26 cellular contexts compared by ENCODE assay signal in the genomic region with DNA sequence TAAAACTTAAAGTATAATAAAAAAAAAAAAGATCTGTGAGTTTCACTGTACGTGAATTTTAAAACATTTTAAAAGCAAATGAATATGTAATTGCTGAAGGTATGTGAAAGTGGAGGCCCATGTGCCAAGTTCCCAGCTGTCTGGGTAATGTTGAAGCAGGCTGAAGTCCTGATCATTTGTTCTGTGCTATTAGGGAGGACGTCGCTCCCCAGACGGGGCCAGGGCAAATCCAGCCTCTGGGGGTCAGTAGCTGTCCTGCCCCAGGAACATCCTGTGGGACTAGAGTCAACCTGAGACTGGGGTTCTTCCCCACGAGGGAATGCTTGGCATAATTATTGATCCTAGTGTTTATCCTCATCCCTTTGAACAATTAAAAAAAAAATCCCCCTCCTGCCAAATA. TPM values are rescaled to one million over a fixed set of nuclear protein-coding genes. Genes with fewer than 3 reads are reported as not detected.
A peak's percentile ranks its signal among the peaks of the same experiment; 100 is the strongest.
DNase-seq lines count a peak whose midpoint lies in the region; ATAC-seq and TF ChIP-seq lines count a peak whose summit lies in the region.
"Had no signal": no experiment of that assay in that cellular context is flagged by ENCODE, and none has a peak within 500 bp of the region (broad histone marks: within the 10 kb centered on the region; RNA-seq: fewer than 3 reads in every experiment).

No MANE protein-coding gene starts in this region.

- H3K36me3 ChIP-seq in left ventricle myocardium inferior (peaks cover 7% of the 10 kb centered on the region), muscle layer of colon (ENCODE audit: insufficient read depth, low read length) (no peaks in the 10 kb centered on the region), stomach (peaks cover 0 to 8% (median 2%) of the 10 kb centered on the region in 4 donors)
- H3K36me3 ChIP-seq: HAP-1 had no signal

- TF ChIP-seq EP300 in stomach (IDR thresholded peaks at IDR 0.05) = no peak

- H3K36me3 Mint-ChIP-seq in activated CD8-positive, alpha-beta T cell treated with anti-CD3 and anti-CD28 coated beads for 36 hours (ENCODE audit: low read depth) = no peaks in the 10 kb centered on the region

- TF ChIP-seq CTCF in left ventricle myocardium inferior (IDR thresholded peaks at IDR 0.05; ENCODE audit: borderline replicate concordance) (no peak), stomach (IDR thresholded peaks at IDR 0.05) (no peak)
- no peak for TF ChIP-seq CTCF in activated CD8-positive, alpha-beta T cell treated with anti-CD3 and anti-CD28 coated beads for 36 hours (IDR thresholded peaks at IDR 0.05)

- no peak for TF ChIP-seq POLR2A in stomach (IDR thresholded peaks at IDR 0.05)

- H3K9me3 ChIP-seq in left ventricle myocardium inferior (replicated peaks) (peaks cover 11% of the 10 kb centered on the region), muscle layer of colon (ENCODE audit: low read length) (no peaks in the 10 kb centered on the region), stomach (no peaks in the 10 kb centered on the region)
- H3K9me3 ChIP-seq: Caco-2, HAP-1 had no signal

- H3K27me3 ChIP-seq in left ventricle myocardium inferior (ENCODE audit: low read depth) = no peaks in the 10 kb centered on the region
- no peaks in the 10 kb centered on the region for H3K27me3 ChIP-seq in muscle layer of colon (ENCODE audit: control insufficient read depth in 1 of 2, insufficient read depth in 2 of 2, low read length in 2 of 2)
- H3K27me3 ChIP-seq in stomach = no peaks in the 10 kb centered on the region
- H3K27me3 ChIP-seq: BLaER1 treated with 17β-estradiol and CSF1 and Interleukin-3, amounts not matched to agents 10 nM and 100 nM had no signal

- DNase-seq in left ventricle myocardium inferior = peak; percentile 13
- no peak for DNase-seq in cardiac septum (ENCODE audit: low spot score)
- DNase-seq in stomach = no peak
- no peak for DNase-seq in activated CD8-positive, alpha-beta T cell treated with anti-CD3 and anti-CD28 coated beads for 36 hours
- no peak for DNase-seq in iPS-NIHi11 (ENCODE audit: low spot score)
- DNase-seq in 8988T = no peak
- no peak for DNase-seq in stimulated activated CD8-positive, alpha-beta memory T cell treated with anti-CD3 and anti-CD28 coated beads, Interleukin-4, amount 100 ng/mL, for 48 hours
- DNase-seq: Caco-2; CD4-positive, alpha-beta memory T cell; DND-41; GM23248; Kasumi-1; NCI-H1694; NCI-H2081; NCI-H2171; NCI-H345; NCI-H524; NCI-H774; NK-92 treated with Interleukin-12 subunit alpha and Interleukin-12 subunit beta, amount 100 ng/mL, for 24 hours; SIG-M5 had no signal

- H3K4me1 ChIP-seq in left ventricle myocardium inferior = peaks cover 3% of the 10 kb centered on the region
- peaks cover 18% of the 10 kb centered on the region for H3K4me1 ChIP-seq in muscle layer of colon (ENCODE audit: insufficient read depth, low read length)
- peaks cover 0 to 20% (median 4%) of the 10 kb centered on the region in 4 donors for H3K4me1 ChIP-seq in stomach
- H3K4me1 ChIP-seq: BLaER1 treated with 17β-estradiol and CSF1 and Interleukin-3, amounts not matched to agents 10 nM and 100 nM; Caco-2; HAP-1 had no signal

- CTCF ChIA-PET in activated CD8-positive, alpha-beta T cell treated with anti-CD3 and anti-CD28 coated beads for 36 hours (lab: Charles Lee) = no interaction called here

- H3K9ac ChIP-seq in muscle layer of colon (ENCODE audit: low read length) = no peak overlapping the region
- H3K9ac ChIP-seq: BLaER1 treated with 17β-estradiol and CSF1 and Interleukin-3, amounts not matched to agents 10 nM and 100 nM; GM23248 had no signal

- H3K27ac ChIP-seq in left ventricle myocardium inferior (replicated peaks) (peak overlapping the region; percentile 45), muscle layer of colon (ENCODE audit: low read depth, low read length) (peak overlapping the region; percentile 27), stomach (peak overlapping the region in 4 of 5 donors; percentile 3 to 78 (median 24))
- H3K27ac ChIP-seq: 22Rv1; BLaER1 treated with 17β-estradiol and CSF1 and Interleukin-3, amounts not matched to agents 10 nM and 100 nM; GM23248 had no signal

- H3K4me3 Mint-ChIP-seq in activated CD8-positive, alpha-beta T cell treated with anti-CD3 and anti-CD28 coated beads for 36 hours = no peak overlapping the region
- H3K4me3 Mint-ChIP-seq: CD4-positive, alpha-beta memory T cell had no signal

- ATAC-seq in activated CD8-positive, alpha-beta T cell treated with anti-CD3 and anti-CD28 coated beads for 36 hours = no peak
- ATAC-seq: GM12878, Panc1 had no signal

- H3K4me3 ChIP-seq in left ventricle myocardium inferior = no peak overlapping the region
- H3K4me3 ChIP-seq in muscle layer of colon (ENCODE audit: low read depth in 1 of 2, low read length in 2 of 2) = no peak overlapping the region
- no peak overlapping the region for H3K4me3 ChIP-seq in stomach
- H3K4me3 ChIP-seq: BLaER1 treated with 17β-estradiol and CSF1 and Interleukin-3, amounts not matched to agents 10 nM and 100 nM; GM12878; GM23248; HAP-1 had no signal

- no peak overlapping the region for H3K27ac Mint-ChIP-seq in activated CD8-positive, alpha-beta T cell treated with anti-CD3 and anti-CD28 coated beads for 36 hours
- H3K27ac Mint-ChIP-seq: CD4-positive, alpha-beta memory T cell had no signal

- H3K27me3 Mint-ChIP-seq in activated CD8-positive, alpha-beta T cell treated with anti-CD3 and anti-CD28 coated beads for 36 hours = peaks cover 1% of the 10 kb centered on the region
- H3K27me3 Mint-ChIP-seq: CD4-positive, alpha-beta memory T cell had no signal

- no peaks in the 10 kb centered on the region for H3K4me1 Mint-ChIP-seq in activated CD8-positive, alpha-beta T cell treated with anti-CD3 and anti-CD28 coated beads for 36 hours (ENCODE audit: low read depth)
- H3K4me1 Mint-ChIP-seq: CD4-positive, alpha-beta memory T cell had no signal

- intact Hi-C loops in left ventricle myocardium inferior (cut with micrococcal nuclease) = no loop called here
- intact Hi-C loops in cardiac septum (cut with DNase I) = no loop called here
- intact Hi-C loops in stomach (cut with DNase I; ENCODE audit: low total_unique reads) = no loop called here
- intact Hi-C loops in activated CD8-positive, alpha-beta T cell treated with anti-CD3 and anti-CD28 coated beads for 36 hours (cut with micrococcal nuclease) = no loop called here

- H3K9me3 Mint-ChIP-seq in activated CD8-positive, alpha-beta T cell treated with anti-CD3 and anti-CD28 coated beads for 36 hours = peaks cover 14% of the 10 kb centered on the region

- POLR2A ChIA-PET in activated CD8-positive, alpha-beta T cell treated with anti-CD3 and anti-CD28 coated beads for 36 hours (lab: Charles Lee) = no interaction called here

- 60 to 83% (median 72%) methylated on average over 5 of the region's 5 CpGs for WGBS in stomach, 5 donors

RNA-seq across cellular contexts. Expression of a gene that starts 48.8 kb away (rescaled TPM):
- total RNA-seq in left ventricle myocardium inferior (8.2 TPM), cardiac septum (20.0 TPM), stomach (100 to 1,000 TPM in 1 of 5 donors, 10 to 100 TPM in 4; 10.7 to 115 (median 47.8) TPM)
- 1 to 10 TPM; 4.5 to 7.5 (median 6.2) TPM for polyA plus RNA-seq in stomach
- under 1 TPM; 0.22 to 0.32 TPM for total RNA-seq in activated CD8-positive, alpha-beta T cell treated with anti-CD3 and anti-CD28 coated beads for 36 hours
